11 cellular contexts compared by ENCODE assay signal in genomic region chr2:196260546-196260945, GRCh38.
DNase-seq lines count a peak whose midpoint lies in the region; ATAC-seq, FAIRE-seq and TF ChIP-seq lines count a peak whose summit lies in the region.
"Had no signal": no experiment of that assay in that cellular context is flagged by ENCODE, and none has a peak within 500 bp of the region (broad histone marks: within the 10 kb centered on the region; RNA-seq: fewer than 3 reads in every experiment).

No MANE protein-coding gene starts in this region.

- in situ Hi-C loops in GM23248 (cut with MboI) = no loop called here

- peaks cover 17% of the 10 kb centered on the region for H3K4me1 ChIP-seq in GM23248 (ENCODE audit: insufficient read depth)
- peaks cover 23% of the 10 kb centered on the region for H3K4me1 ChIP-seq in RWPE2 (ENCODE audit: insufficient read depth, poor library complexity, severe bottlenecking)
- H3K4me1 ChIP-seq in small intestine (ENCODE audit: control insufficient read depth in 2 of 2, insufficient read depth in 1 of 2, low read depth in 1 of 2, low read length in 1 of 2) = peaks cover 2 to 3% of the 10 kb centered on the region in 2 donors
- H3K4me1 ChIP-seq in ovary (ENCODE audit: insufficient read depth) = no peaks in the 10 kb centered on the region

- no peak for TF ChIP-seq EP300 in ovary (IDR thresholded peaks at IDR 0.05)

- intact Hi-C loops in dendritic cell treated with granulocyte-macrophage colony-stimulating factor and Interleukin-4, amounts not matched to agents 40 ng/mL and 50 ng/mL, for 4 days (cut with micrococcal nuclease) = no loop called here
- intact Hi-C loops in ovary (cut with DNase I) = no loop called here

- peaks cover 25% of the 10 kb centered on the region for H3F3A ChIP-seq in GM23248 (ENCODE audit: insufficient read depth)

- peak overlapping the region; percentile 10; the same call in 1 of the 2 replicates for H3K9ac ChIP-seq in GM23248

- H3K4me3 ChIP-seq in GM23248 (no peak overlapping the region), RWPE2 (ENCODE audit: severe bottlenecking) (no peak overlapping the region), small intestine (ENCODE audit: low read depth in 1 of 2, low read length in 2 of 2) (peak overlapping the region in 1 of 2 donors; percentile 26), ovary (no peak overlapping the region)
- H3K4me3 ChIP-seq: heart right ventricle, lung had no signal

- H3K27ac Mint-ChIP-seq in dendritic cell treated with granulocyte-macrophage colony-stimulating factor and Interleukin-4, amounts not matched to agents 40 ng/mL and 50 ng/mL, for 4 days = peak overlapping the region; percentile 56

- WGBS in GM23248 (ENCODE audit: low coverage in 1 of 2, low lambda C conversion rate in 2 of 2, missing lambda C conversion rate in 2 of 2), 2 experiments = 96 to 98% methylated on average over 5 of the region's 5 CpGs
- 72 to 88% (median 83%) methylated on average over 5 of the region's 5 CpGs for WGBS in small intestine, 3 donors
- 93 to 94% (median 93%) methylated on average over 5 of the region's 5 CpGs for WGBS in ovary, 3 donors

- DNase-seq in GM23248 = no peak
- no peak for DNase-seq in RWPE2 (ENCODE audit: low spot score)
- DNase-seq in small intestine = peak; percentile 30
- no peak for DNase-seq in ovary
- DNase-seq: DMS79 treated with DMSO at 0.1 percent for 48 hours, heart right ventricle, retina had no signal

- no peak for FAIRE-seq in small intestine (lab: Jason Lieb, UNC)

- no peak overlapping the region for H2AFZ ChIP-seq in GM23248

- H3K79me2 ChIP-seq in GM23248 (ENCODE audit: insufficient read depth) = no peaks in the 10 kb centered on the region

- H3K36me3 ChIP-seq in GM23248 (ENCODE audit: low read depth) (no peaks in the 10 kb centered on the region), RWPE2 (ENCODE audit: low read depth) (0 out of 2 replicates have a peak, but pooled peaks cover 7% of the 10 kb centered on the region), small intestine (ENCODE audit: control insufficient read depth in 2 of 2, insufficient read depth in 2 of 2, low read length in 2 of 2) (no peaks in the 10 kb centered on the region), ovary (no peaks in the 10 kb centered on the region)

- no peaks in the 10 kb centered on the region for H3K27me3 Mint-ChIP-seq in dendritic cell treated with granulocyte-macrophage colony-stimulating factor and Interleukin-4, amounts not matched to agents 40 ng/mL and 50 ng/mL, for 4 days

- no peaks in the 10 kb centered on the region for H3K9me3 Mint-ChIP-seq in dendritic cell treated with granulocyte-macrophage colony-stimulating factor and Interleukin-4, amounts not matched to agents 40 ng/mL and 50 ng/mL, for 4 days

- no peak for TF ChIP-seq CTCF in RWPE2 (IDR thresholded peaks at IDR 0.05; ENCODE audit: poor library complexity, severe bottlenecking)
- no peak for TF ChIP-seq CTCF in ovary (IDR thresholded peaks at IDR 0.05)

- no peaks in the 10 kb centered on the region for H4K20me1 ChIP-seq in GM23248 (ENCODE audit: insufficient read depth)

- H3K27me3 ChIP-seq in GM23248 (replicated peaks; ENCODE audit: insufficient read depth) = no peaks in the 10 kb centered on the region
- no peaks in the 10 kb centered on the region for H3K27me3 ChIP-seq in RWPE2 (ENCODE audit: insufficient read depth, poor library complexity, severe bottlenecking)
- no peaks in the 10 kb centered on the region for H3K27me3 ChIP-seq in small intestine (ENCODE audit: control insufficient read depth in 2 of 2, insufficient read depth in 2 of 2, low read length in 2 of 2)
- H3K27me3 ChIP-seq in ovary = no peaks in the 10 kb centered on the region
- H3K27me3 ChIP-seq: heart right ventricle had no signal

- H3K27ac ChIP-seq in GM23248 (peak overlapping the region; percentile 71), RWPE2 (ENCODE audit: poor library complexity, severe bottlenecking) (peak overlapping the region; percentile 51), small intestine (ENCODE audit: low read depth in 1 of 2, low read length in 1 of 2) (peak overlapping the region; percentile 56 to 71), ovary (no peak overlapping the region)

- H3K9me3 ChIP-seq in GM23248 (ENCODE audit: low read depth) = no peaks in the 10 kb centered on the region
- H3K9me3 ChIP-seq in RWPE2 (ENCODE audit: severe bottlenecking) = no peaks in the 10 kb centered on the region
- no peaks in the 10 kb centered on the region for H3K9me3 ChIP-seq in small intestine (ENCODE audit: control insufficient read depth, low read depth)
- H3K9me3 ChIP-seq in ovary = no peaks in the 10 kb centered on the region
- H3K9me3 ChIP-seq: heart right ventricle had no signal

- no peak overlapping the region for H3K4me3 Mint-ChIP-seq in dendritic cell treated with granulocyte-macrophage colony-stimulating factor and Interleukin-4, amounts not matched to agents 40 ng/mL and 50 ng/mL, for 4 days

- H3K9me2 ChIP-seq in GM23248 (ENCODE audit: insufficient read depth) = peaks cover 6% of the 10 kb centered on the region; the same call in 1 of the 2 replicates

- peaks cover 23% of the 10 kb centered on the region for H3K4me1 Mint-ChIP-seq in dendritic cell treated with granulocyte-macrophage colony-stimulating factor and Interleukin-4, amounts not matched to agents 40 ng/mL and 50 ng/mL, for 4 days (ENCODE audit: low read depth)

- no peaks in the 10 kb centered on the region for H3K36me3 Mint-ChIP-seq in dendritic cell treated with granulocyte-macrophage colony-stimulating factor and Interleukin-4, amounts not matched to agents 40 ng/mL and 50 ng/mL, for 4 days (ENCODE audit: low read depth)

- TF ChIP-seq POLR2A in ovary (IDR thresholded peaks at IDR 0.05) = no peak

- ATAC-seq in RWPE2 (ENCODE audit: low read depth) (no peak), HG03280 (IDR thresholded peaks at IDR 0.05; ENCODE audit: unreplicated experiment) (no peak), GM21381 (IDR thresholded peaks at IDR 0.05; ENCODE audit: unreplicated experiment) (no peak)
- ATAC-seq: heart right ventricle had no signal

- peak overlapping the region; percentile 25 for H3K4me2 ChIP-seq in GM23248 (ENCODE audit: unreplicated experiment)

Comparison
In these comparisons a context has a peak if more than half of its experiments do, and no peak if none do; other contexts are left out.
1. H3K27ac ChIP-seq: peak in GM23248 (single experiment), RWPE2 (single experiment) and small intestine (2 of 2); none in ovary (0 of 2).